In the genomic region with DNA sequence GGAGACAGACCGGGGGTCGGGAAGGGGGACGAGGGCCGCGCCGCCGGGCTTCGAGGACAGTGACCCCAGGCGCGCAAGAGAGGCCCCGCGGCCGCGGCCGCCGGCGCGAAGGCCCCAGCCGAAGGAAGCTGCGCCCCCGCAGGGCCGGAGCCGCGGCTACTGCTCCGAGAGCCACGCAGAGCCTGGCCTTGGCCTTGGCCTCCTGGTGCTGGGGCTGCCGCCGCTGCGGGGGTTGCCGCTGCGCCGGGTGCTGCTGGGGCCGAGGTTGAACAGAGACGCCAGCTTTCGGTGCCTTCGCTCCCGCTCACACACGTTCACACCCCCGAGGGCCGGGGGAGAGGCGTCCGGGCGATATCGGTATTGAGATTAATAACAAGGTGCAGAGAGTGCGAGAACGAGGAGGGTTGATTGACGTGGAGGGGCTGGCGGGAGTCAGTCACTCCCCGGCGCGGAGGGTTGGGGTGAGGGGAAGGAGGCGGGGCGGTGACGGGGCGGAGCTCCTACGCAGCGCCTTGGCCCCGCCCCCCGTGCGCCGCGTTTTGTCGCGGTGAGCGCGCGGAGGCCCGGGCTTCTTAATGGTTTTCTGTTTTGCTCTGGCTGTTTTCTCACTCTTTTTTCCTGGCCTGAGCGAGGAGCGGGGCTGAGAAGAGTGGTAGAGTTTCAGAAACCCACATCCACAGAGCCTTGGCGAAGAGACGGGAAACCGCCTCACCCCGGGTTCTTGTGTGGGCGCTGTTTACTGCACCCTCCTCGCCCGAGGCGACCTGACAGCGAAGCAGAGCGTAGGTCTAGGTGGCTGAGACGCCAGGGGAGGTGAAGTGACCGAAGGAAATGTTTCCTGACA, we compare ENCODE assay signal across 1 cellular context.
TF ChIP-seq lines count a peak whose summit lies in the region.

No MANE protein-coding gene starts in this region.

TF ChIP-seq in IMR-90, 13 proteins besides CTCF, POLR2A, EP300 and RAD21:
- no peak for TF ChIP-seq SMC3 (IDR thresholded peaks at IDR 0.05; ENCODE audit: low read depth, low read length)
- TF ChIP-seq, protein P1, sequence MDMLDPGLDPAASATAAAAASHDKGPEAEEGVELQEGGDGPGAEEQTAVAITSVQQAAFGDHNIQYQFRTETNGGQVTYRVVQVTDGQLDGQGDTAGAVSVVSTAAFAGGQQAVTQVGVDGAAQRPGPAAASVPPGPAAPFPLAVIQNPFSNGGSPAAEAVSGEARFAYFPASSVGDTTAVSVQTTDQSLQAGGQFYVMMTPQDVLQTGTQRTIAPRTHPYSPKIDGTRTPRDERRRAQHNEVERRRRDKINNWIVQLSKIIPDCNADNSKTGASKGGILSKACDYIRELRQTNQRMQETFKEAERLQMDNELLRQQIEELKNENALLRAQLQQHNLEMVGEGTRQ (IDR thresholded peaks at IDR 0.05; ENCODE audit: low read depth, low read length): no peak
- TF ChIP-seq, protein P2, sequence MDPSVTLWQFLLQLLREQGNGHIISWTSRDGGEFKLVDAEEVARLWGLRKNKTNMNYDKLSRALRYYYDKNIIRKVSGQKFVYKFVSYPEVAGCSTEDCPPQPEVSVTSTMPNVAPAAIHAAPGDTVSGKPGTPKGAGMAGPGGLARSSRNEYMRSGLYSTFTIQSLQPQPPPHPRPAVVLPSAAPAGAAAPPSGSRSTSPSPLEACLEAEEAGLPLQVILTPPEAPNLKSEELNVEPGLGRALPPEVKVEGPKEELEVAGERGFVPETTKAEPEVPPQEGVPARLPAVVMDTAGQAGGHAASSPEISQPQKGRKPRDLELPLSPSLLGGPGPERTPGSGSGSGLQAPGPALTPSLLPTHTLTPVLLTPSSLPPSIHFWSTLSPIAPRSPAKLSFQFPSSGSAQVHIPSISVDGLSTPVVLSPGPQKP (IDR thresholded peaks at IDR 0.05; ENCODE audit: borderline replicate concordance, low read depth, low read length): no peak
- no peak for TF ChIP-seq MAFK (IDR thresholded peaks at IDR 0.05; ENCODE audit: low read depth, low read length)
- TF ChIP-seq FOS (IDR thresholded peaks at IDR 0.05; ENCODE audit: low read depth, low read length): no peak
- peak; percentile 77; the same call in 1 of the 2 replicates for TF ChIP-seq MAZ (IDR thresholded peaks at IDR 0.05; ENCODE audit: borderline replicate concordance, low read depth, low read length)
- no peak for TF ChIP-seq NFE2L2 (IDR thresholded peaks at IDR 0.05; ENCODE audit: low read depth, low read length)
- no peak for TF ChIP-seq CEBPB (IDR thresholded peaks at IDR 0.05; ENCODE audit: low read depth, low read length)
- 0 out of 2 replicates have a peak, but pooled peaks have one; percentile 29 for TF ChIP-seq MXI1 (IDR thresholded peaks at IDR 0.05; ENCODE audit: borderline replicate concordance, low read depth, low read length)
- TF ChIP-seq RCOR1 (IDR thresholded peaks at IDR 0.05; ENCODE audit: insufficient replicate concordance, low read length): no peak
- no peak for TF ChIP-seq RFX5 (IDR thresholded peaks at IDR 0.05; ENCODE audit: low read depth, low read length)
- TF ChIP-seq CHD1 (IDR thresholded peaks at IDR 0.05; ENCODE audit: low read depth, low read length): no peak
- no peak for TF ChIP-seq BHLHE40 (IDR thresholded peaks at IDR 0.05; ENCODE audit: low read depth, low read length)
